In genomic region chr2:62456721-62457539, GRCh38 we compare ENCODE assay signal across 1 cellular context.
TF ChIP-seq lines count a peak whose summit lies in the region.

No MANE protein-coding gene starts in this region.

TF ChIP-seq in HepG2, 621 proteins besides CTCF, POLR2A, EP300 and RAD21 (continued from another document and continues in another):
- TF ChIP-seq ATF2 (CRISPR knock-in tag; IDR thresholded peaks at IDR 0.05), result peak; percentile 75; the same call in 1 of the 2 replicates
- no peak for TF ChIP-seq ZNF646 (CRISPR knock-in tag; IDR thresholded peaks at IDR 0.05)
- peak; percentile 81; the same call in 1 of the 2 replicates for TF ChIP-seq GABPB1 (CRISPR knock-in tag; IDR thresholded peaks at IDR 0.05)
- TF ChIP-seq CHD4 (IDR thresholded peaks at IDR 0.05; ENCODE audit: borderline replicate concordance, low read length), result peak; percentile 22; the same call in 1 of the 2 replicates
- no peak; the same call in 1 of the 2 replicates for TF ChIP-seq NAIF1 (CRISPR knock-in tag; IDR thresholded peaks at IDR 0.05; ENCODE audit: borderline replicate concordance)
- peak; percentile 67 for TF ChIP-seq DBP (CRISPR knock-in tag; IDR thresholded peaks at IDR 0.05; ENCODE audit: not compliant biosample characterization)
- TF ChIP-seq ZNF331 (CRISPR knock-in tag; IDR thresholded peaks at IDR 0.05), result peak; percentile 60; the same call in 1 of the 2 replicates
- no peak for TF ChIP-seq HDAC6 (IDR thresholded peaks at IDR 0.05; ENCODE audit: low read depth, low read length)
- TF ChIP-seq RNF2 (conservative IDR thresholded peaks at IDR 0.05; ENCODE audit: low read depth), result no peak
- TF ChIP-seq ZNF121 (CRISPR knock-in tag; IDR thresholded peaks at IDR 0.05), result peak; percentile 76
- 0 out of 2 replicates have a peak, but pooled peaks have one; percentile 22 for TF ChIP-seq JUN (CRISPR knock-in tag; IDR thresholded peaks at IDR 0.05)
- peak; percentile 80 for TF ChIP-seq AHDC1 (CRISPR knock-in tag; IDR thresholded peaks at IDR 0.05; ENCODE audit: borderline replicate concordance)
- no peak for TF ChIP-seq DMTF1 (CRISPR knock-in tag; IDR thresholded peaks at IDR 0.05)
- 0 out of 2 replicates have a peak, but pooled peaks have one; percentile 45 for TF ChIP-seq ZFP37 (CRISPR knock-in tag; IDR thresholded peaks at IDR 0.05; ENCODE audit: borderline replicate concordance)
- 0 out of 2 replicates have a peak, but pooled peaks have one; percentile 16 for TF ChIP-seq NFIB (CRISPR knock-in tag; IDR thresholded peaks at IDR 0.05; ENCODE audit: borderline replicate concordance)
- TF ChIP-seq ZFP36L1 (CRISPR knock-in tag; IDR thresholded peaks at IDR 0.05), result no peak
- no peak for TF ChIP-seq ELF4 (CRISPR knock-in tag; IDR thresholded peaks at IDR 0.05; ENCODE audit: borderline replicate concordance)
- no peak for TF ChIP-seq CHD2 (IDR thresholded peaks at IDR 0.05; ENCODE audit: low read depth, low read length)
- no peak; the same call in 1 of the 2 replicates for TF ChIP-seq ZNF367 (CRISPR knock-in tag; IDR thresholded peaks at IDR 0.05; ENCODE audit: borderline replicate concordance)
- TF ChIP-seq MBNL3 (CRISPR knock-in tag; conservative IDR thresholded peaks at IDR 0.05), result no peak
- TF ChIP-seq ZNF782 (CRISPR knock-in tag; IDR thresholded peaks at IDR 0.05; ENCODE audit: borderline replicate concordance), result peak; percentile 92
- TF ChIP-seq ATF5 (CRISPR knock-in tag; IDR thresholded peaks at IDR 0.05; ENCODE audit: low read depth), result 0 out of 2 replicates have a peak, but pooled peaks have one; percentile 48
- no peak; the same call in 1 of the 2 replicates for TF ChIP-seq ZNF773 (CRISPR knock-in tag; IDR thresholded peaks at IDR 0.05; ENCODE audit: borderline replicate concordance)
- TF ChIP-seq TBX2 (CRISPR knock-in tag; IDR thresholded peaks at IDR 0.05; ENCODE audit: borderline replicate concordance), result peak; percentile 97
- peak; percentile 43; the same call in 1 of the 2 replicates for TF ChIP-seq E2F5 (CRISPR knock-in tag; conservative IDR thresholded peaks at IDR 0.05)
- no peak for TF ChIP-seq SMARCC2 (IDR thresholded peaks at IDR 0.05)
- no peak for TF ChIP-seq ZNF101 (CRISPR knock-in tag; IDR thresholded peaks at IDR 0.05; ENCODE audit: borderline replicate concordance, low read depth)
- peak; percentile 64; the same call in 1 of the 2 replicates for TF ChIP-seq MIER3 (CRISPR knock-in tag; IDR thresholded peaks at IDR 0.05; ENCODE audit: borderline replicate concordance)
- TF ChIP-seq ZNF720 (CRISPR knock-in tag; IDR thresholded peaks at IDR 0.05), result no peak
- TF ChIP-seq NFKBIZ (CRISPR knock-in tag; IDR thresholded peaks at IDR 0.05), result no peak
- peak; percentile 92; the same call in 1 of the 2 replicates for TF ChIP-seq TP53 (CRISPR knock-in tag; conservative IDR thresholded peaks at IDR 0.05)
- no peak; the same call in 1 of the 2 replicates for TF ChIP-seq LBX2 (CRISPR knock-in tag; IDR thresholded peaks at IDR 0.05; ENCODE audit: borderline replicate concordance)
- TF ChIP-seq ZNF788 (CRISPR knock-in tag; IDR thresholded peaks at IDR 0.05; ENCODE audit: borderline replicate concordance), result peak; percentile 99
- 0 out of 2 replicates have a peak, but pooled peaks have one; percentile 79 for TF ChIP-seq ZNF766 (CRISPR knock-in tag; IDR thresholded peaks at IDR 0.05; ENCODE audit: borderline replicate concordance)
- TF ChIP-seq ZNF589 (CRISPR knock-in tag; conservative IDR thresholded peaks at IDR 0.05), result peak; percentile 96
- TF ChIP-seq NCOA5 (CRISPR knock-in tag; IDR thresholded peaks at IDR 0.05), result no peak
- TF ChIP-seq ZNF207 (IDR thresholded peaks at IDR 0.05; ENCODE audit: borderline replicate concordance), result no peak
- TF ChIP-seq RXRB (CRISPR knock-in tag; IDR thresholded peaks at IDR 0.05; ENCODE audit: borderline replicate concordance), result no peak; the same call in 1 of the 2 replicates
- no peak for TF ChIP-seq JUNB (CRISPR knock-in tag; IDR thresholded peaks at IDR 0.05; ENCODE audit: borderline replicate concordance)
- TF ChIP-seq ZNF431 (CRISPR knock-in tag; IDR thresholded peaks at IDR 0.05; ENCODE audit: borderline replicate concordance, low read depth), result no peak
- peak; percentile 96 for TF ChIP-seq KDM5B (CRISPR knock-in tag; IDR thresholded peaks at IDR 0.05; ENCODE audit: borderline replicate concordance)
- no peak for TF ChIP-seq PITX1 (CRISPR knock-in tag; IDR thresholded peaks at IDR 0.05)
- peak; percentile 60; the same call in 1 of the 2 replicates for TF ChIP-seq SMC3 (IDR thresholded peaks at IDR 0.05; ENCODE audit: low read length)
- TF ChIP-seq ZBTB20 (CRISPR knock-in tag; IDR thresholded peaks at IDR 0.05; ENCODE audit: borderline replicate concordance, low read depth), result no peak
- no peak for TF ChIP-seq ZNF24 (IDR thresholded peaks at IDR 0.05)
- 0 out of 2 replicates have a peak, but pooled peaks have one; percentile 17 for TF ChIP-seq SP4 (CRISPR knock-in tag; IDR thresholded peaks at IDR 0.05)
- TF ChIP-seq ZNF354B (CRISPR knock-in tag; IDR thresholded peaks at IDR 0.05), result 0 out of 2 replicates have a peak, but pooled peaks have one; percentile 15
- no peak for TF ChIP-seq KDM4B (CRISPR knock-in tag; IDR thresholded peaks at IDR 0.05)
